Comparison of ENCODE assay signal across 1 cellular context in genomic region chr16:84617631-84618427, GRCh38.
TF ChIP-seq lines count a peak whose summit lies in the region.

A gene with protein sequence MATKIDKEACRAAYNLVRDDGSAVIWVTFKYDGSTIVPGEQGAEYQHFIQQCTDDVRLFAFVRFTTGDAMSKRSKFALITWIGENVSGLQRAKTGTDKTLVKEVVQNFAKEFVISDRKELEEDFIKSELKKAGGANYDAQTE (minus strand): TSS chr16:84618078. CDS start chr16:84617914, 164 bp downstream.

TF ChIP-seq in K562, 482 proteins besides CTCF, POLR2A, EP300 and RAD21 (continued from another document and continues in another):
- TF ChIP-seq, protein P1, sequence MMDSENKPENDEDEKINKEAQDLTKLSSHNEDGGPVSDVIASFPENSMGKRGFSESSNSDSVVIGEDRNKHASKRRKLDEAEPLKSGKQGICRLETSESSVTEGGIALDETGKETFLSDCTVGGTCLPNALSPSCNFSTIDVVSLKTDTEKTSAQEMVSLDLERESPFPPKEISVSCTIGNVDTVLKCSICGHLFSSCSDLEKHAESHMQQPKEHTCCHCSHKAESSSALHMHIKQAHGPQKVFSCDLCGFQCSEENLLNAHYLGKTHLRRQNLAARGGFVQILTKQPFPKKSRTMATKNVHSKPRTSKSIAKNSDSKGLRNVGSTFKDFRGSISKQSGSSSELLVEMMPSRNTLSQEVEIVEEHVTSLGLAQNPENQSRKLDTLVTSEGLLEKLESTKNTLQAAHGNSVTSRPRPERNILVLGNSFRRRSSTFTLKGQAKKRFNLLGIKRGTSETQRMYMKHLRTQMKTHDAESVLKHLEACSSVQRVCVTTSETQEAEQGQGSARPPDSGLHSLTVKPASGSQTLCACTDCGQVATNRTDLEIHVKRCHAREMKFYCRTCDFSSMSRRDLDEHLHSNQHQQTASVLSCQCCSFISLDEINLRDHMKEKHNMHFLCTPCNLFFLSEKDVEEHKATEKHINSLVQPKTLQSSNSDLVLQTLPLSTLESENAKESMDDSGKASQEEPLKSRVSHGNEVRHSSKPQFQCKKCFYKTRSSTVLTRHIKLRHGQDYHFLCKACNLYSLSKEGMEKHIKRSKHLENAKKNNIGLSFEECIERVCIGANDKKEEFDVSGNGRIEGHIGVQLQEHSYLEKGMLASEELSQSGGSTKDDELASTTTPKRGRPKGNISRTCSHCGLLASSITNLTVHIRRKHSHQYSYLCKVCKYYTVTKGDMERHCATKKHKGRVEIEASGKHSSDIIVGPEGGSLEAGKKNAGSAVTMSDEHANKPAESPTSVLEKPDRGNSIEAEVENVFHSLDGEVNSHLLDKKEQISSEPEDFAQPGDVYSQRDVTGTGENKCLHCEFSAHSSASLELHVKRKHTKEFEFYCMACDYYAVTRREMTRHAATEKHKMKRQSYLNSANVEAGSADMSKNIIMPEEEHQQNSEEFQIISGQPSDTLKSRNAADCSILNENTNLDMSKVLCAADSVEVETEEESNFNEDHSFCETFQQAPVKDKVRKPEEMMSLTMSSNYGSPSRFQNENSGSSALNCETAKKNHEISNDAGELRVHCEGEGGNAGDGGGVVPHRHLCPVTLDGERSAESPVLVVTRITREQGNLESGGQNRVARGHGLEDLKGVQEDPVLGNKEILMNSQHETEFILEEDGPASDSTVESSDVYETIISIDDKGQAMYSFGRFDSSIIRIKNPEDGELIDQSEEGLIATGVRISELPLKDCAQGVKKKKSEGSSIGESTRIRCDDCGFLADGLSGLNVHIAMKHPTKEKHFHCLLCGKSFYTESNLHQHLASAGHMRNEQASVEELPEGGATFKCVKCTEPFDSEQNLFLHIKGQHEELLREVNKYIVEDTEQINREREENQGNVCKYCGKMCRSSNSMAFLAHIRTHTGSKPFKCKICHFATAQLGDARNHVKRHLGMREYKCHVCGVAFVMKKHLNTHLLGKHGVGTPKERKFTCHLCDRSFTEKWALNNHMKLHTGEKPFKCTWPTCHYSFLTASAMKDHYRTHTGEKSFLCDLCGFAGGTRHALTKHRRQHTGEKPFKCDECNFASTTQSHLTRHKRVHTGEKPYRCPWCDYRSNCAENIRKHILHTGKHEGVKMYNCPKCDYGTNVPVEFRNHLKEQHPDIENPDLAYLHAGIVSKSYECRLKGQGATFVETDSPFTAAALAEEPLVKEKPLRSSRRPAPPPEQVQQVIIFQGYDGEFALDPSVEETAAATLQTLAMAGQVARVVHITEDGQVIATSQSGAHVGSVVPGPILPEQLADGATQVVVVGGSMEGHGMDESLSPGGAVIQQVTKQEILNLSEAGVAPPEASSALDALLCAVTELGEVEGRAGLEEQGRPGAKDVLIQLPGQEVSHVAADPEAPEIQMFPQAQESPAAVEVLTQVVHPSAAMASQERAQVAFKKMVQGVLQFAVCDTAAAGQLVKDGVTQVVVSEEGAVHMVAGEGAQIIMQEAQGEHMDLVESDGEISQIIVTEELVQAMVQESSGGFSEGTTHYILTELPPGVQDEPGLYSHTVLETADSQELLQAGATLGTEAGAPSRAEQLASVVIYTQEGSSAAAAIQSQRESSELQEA (IDR thresholded peaks at IDR 0.05; ENCODE audit: low read depth), result no peak
- peak; percentile 80; the same call in 1 of the 2 replicates for TF ChIP-seq PHF8 (IDR thresholded peaks at IDR 0.05; ENCODE audit: borderline replicate concordance, low read length)
- no peak for TF ChIP-seq SUPT5H (IDR thresholded peaks at IDR 0.05)
- 0 out of 2 replicates have a peak, but pooled peaks have one; percentile 20 for TF ChIP-seq ZBTB1 (CRISPR knock-in tag; IDR thresholded peaks at IDR 0.05; ENCODE audit: borderline replicate concordance, low read depth)
- TF ChIP-seq FOXP1 (CRISPR knock-in tag; IDR thresholded peaks at IDR 0.05), result no peak
- peak; percentile 41; the same call in 1 of the 2 replicates for TF ChIP-seq E2F3 (CRISPR knock-in tag; IDR thresholded peaks at IDR 0.05)
- no peak for TF ChIP-seq ELF4 (CRISPR knock-in tag; IDR thresholded peaks at IDR 0.05)
- TF ChIP-seq ZNF76 (CRISPR knock-in tag; IDR thresholded peaks at IDR 0.05; ENCODE audit: borderline replicate concordance), result no peak
- peak; percentile 54 for TF ChIP-seq SAP30 (IDR thresholded peaks at IDR 0.05; ENCODE audit: borderline replicate concordance, insufficient read depth, low read depth, low read length, poor library complexity, severe bottlenecking)
- peak; percentile 55; the same call in 1 of the 2 replicates for TF ChIP-seq NR2F6 (CRISPR knock-in tag; IDR thresholded peaks at IDR 0.05)
- TF ChIP-seq, protein P2, sequence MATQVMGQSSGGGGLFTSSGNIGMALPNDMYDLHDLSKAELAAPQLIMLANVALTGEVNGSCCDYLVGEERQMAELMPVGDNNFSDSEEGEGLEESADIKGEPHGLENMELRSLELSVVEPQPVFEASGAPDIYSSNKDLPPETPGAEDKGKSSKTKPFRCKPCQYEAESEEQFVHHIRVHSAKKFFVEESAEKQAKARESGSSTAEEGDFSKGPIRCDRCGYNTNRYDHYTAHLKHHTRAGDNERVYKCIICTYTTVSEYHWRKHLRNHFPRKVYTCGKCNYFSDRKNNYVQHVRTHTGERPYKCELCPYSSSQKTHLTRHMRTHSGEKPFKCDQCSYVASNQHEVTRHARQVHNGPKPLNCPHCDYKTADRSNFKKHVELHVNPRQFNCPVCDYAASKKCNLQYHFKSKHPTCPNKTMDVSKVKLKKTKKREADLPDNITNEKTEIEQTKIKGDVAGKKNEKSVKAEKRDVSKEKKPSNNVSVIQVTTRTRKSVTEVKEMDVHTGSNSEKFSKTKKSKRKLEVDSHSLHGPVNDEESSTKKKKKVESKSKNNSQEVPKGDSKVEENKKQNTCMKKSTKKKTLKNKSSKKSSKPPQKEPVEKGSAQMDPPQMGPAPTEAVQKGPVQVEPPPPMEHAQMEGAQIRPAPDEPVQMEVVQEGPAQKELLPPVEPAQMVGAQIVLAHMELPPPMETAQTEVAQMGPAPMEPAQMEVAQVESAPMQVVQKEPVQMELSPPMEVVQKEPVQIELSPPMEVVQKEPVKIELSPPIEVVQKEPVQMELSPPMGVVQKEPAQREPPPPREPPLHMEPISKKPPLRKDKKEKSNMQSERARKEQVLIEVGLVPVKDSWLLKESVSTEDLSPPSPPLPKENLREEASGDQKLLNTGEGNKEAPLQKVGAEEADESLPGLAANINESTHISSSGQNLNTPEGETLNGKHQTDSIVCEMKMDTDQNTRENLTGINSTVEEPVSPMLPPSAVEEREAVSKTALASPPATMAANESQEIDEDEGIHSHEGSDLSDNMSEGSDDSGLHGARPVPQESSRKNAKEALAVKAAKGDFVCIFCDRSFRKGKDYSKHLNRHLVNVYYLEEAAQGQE (CRISPR knock-in tag; IDR thresholded peaks at IDR 0.05; ENCODE audit: low read depth), result peak; percentile 66; the same call in 1 of the 2 replicates
- peak; percentile 79; the same call in 1 of the 2 replicates for TF ChIP-seq MBD2 (IDR thresholded peaks at IDR 0.05; ENCODE audit: borderline replicate concordance, low read depth)
- no peak; the same call in 1 of the 2 replicates for TF ChIP-seq HNRNPL (IDR thresholded peaks at IDR 0.05; ENCODE audit: low read depth, low read length)
- peak in 2 of 3 experiments; percentile 6 to 16 for TF ChIP-seq YY1 (IDR thresholded peaks at IDR 0.05; ENCODE audit: borderline replicate concordance in 1 of 3, control insufficient read depth in 1 of 3, extremely low read depth in 1 of 3, insufficient read depth in 3 of 3, insufficient read length in 1 of 3, insufficient replicate concordance in 2 of 3, low read depth in 1 of 3, low read length in 2 of 3)
- TF ChIP-seq HLTF (IDR thresholded peaks at IDR 0.05), result 0 out of 2 replicates have a peak, but pooled peaks have one; percentile 31
- no peak for TF ChIP-seq KLF1 (tag; IDR thresholded peaks at IDR 0.05)
- peak; percentile 39 for TF ChIP-seq CHD1 (IDR thresholded peaks at IDR 0.05; ENCODE audit: low read length)
- TF ChIP-seq BCOR (IDR thresholded peaks at IDR 0.05), result 0 out of 2 replicates have a peak, but pooled peaks have one; percentile 5
- TF ChIP-seq SRSF7 (optimal IDR thresholded peaks at IDR 0.05; ENCODE audit: low read depth, low read length), result no peak
- TF ChIP-seq NFYB (IDR thresholded peaks at IDR 0.05; ENCODE audit: extremely low read depth, insufficient read length), result peak; percentile 93
- TF ChIP-seq ETV1 (tag; conservative IDR thresholded peaks at IDR 0.05; ENCODE audit: low read depth), result peak; percentile 48; the same call in 1 of the 2 replicates
- TF ChIP-seq ZBTB9 (CRISPR knock-in tag; IDR thresholded peaks at IDR 0.05), result peak; percentile 79
- no peak for TF ChIP-seq EP400 (IDR thresholded peaks at IDR 0.05)
- no peak for TF ChIP-seq LCOR (CRISPR knock-in tag; IDR thresholded peaks at IDR 0.05)
- no peak for TF ChIP-seq BRD9 (IDR thresholded peaks at IDR 0.05; ENCODE audit: low read depth, partially characterized antibody)
- TF ChIP-seq U2AF2 (optimal IDR thresholded peaks at IDR 0.05; ENCODE audit: low read depth, low read length), result no peak
- peak; percentile 71 for TF ChIP-seq ASH1L (IDR thresholded peaks at IDR 0.05; ENCODE audit: borderline replicate concordance, low read depth, partially characterized antibody)
- TF ChIP-seq ZNF354B (CRISPR knock-in tag; IDR thresholded peaks at IDR 0.05), result no peak
- TF ChIP-seq GATAD2B (IDR thresholded peaks at IDR 0.05; ENCODE audit: borderline replicate concordance), result peak; percentile 100
- TF ChIP-seq GMEB1 (CRISPR knock-in tag; IDR thresholded peaks at IDR 0.05), result 0 out of 2 replicates have a peak, but pooled peaks have one; percentile 11
- TF ChIP-seq CREBBP (IDR thresholded peaks at IDR 0.05; ENCODE audit: low read depth, low read length), result no peak
- TF ChIP-seq RBFOX2 (IDR thresholded peaks at IDR 0.05; ENCODE audit: low read depth, low read length), result peak; percentile 87
- TF ChIP-seq ZNF696 (CRISPR knock-in tag; conservative IDR thresholded peaks at IDR 0.05), result no peak
- 0 out of 2 replicates have a peak, but pooled peaks have one; percentile 37 for TF ChIP-seq GATA2 (CRISPR knock-in tag; IDR thresholded peaks at IDR 0.05)
- TF ChIP-seq KDM4B (IDR thresholded peaks at IDR 0.05; ENCODE audit: borderline replicate concordance in 2 of 2, low read depth in 1 of 2), result 0 out of 4 replicates have a peak, but pooled peaks of 1 of the 2 experiments have one; percentile 31
- TF ChIP-seq, protein P3, sequence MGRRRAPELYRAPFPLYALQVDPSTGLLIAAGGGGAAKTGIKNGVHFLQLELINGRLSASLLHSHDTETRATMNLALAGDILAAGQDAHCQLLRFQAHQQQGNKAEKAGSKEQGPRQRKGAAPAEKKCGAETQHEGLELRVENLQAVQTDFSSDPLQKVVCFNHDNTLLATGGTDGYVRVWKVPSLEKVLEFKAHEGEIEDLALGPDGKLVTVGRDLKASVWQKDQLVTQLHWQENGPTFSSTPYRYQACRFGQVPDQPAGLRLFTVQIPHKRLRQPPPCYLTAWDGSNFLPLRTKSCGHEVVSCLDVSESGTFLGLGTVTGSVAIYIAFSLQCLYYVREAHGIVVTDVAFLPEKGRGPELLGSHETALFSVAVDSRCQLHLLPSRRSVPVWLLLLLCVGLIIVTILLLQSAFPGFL (CRISPR knock-in tag; IDR thresholded peaks at IDR 0.05), result no peak
- peak; percentile 91 for TF ChIP-seq HMGN3 (IDR thresholded peaks at IDR 0.05; ENCODE audit: borderline replicate concordance, extremely low read depth, insufficient read length, low read depth, low read length)
- TF ChIP-seq ZNF561 (CRISPR knock-in tag; conservative IDR thresholded peaks at IDR 0.05), result no peak
- peak; percentile 68; the same call in 1 of the 2 replicates for TF ChIP-seq E2F4 (CRISPR knock-in tag; IDR thresholded peaks at IDR 0.05; ENCODE audit: low read depth)
- TF ChIP-seq CC2D1A (IDR thresholded peaks at IDR 0.05), result 0 out of 2 replicates have a peak, but pooled peaks have one; percentile 51
- TF ChIP-seq, protein P4, sequence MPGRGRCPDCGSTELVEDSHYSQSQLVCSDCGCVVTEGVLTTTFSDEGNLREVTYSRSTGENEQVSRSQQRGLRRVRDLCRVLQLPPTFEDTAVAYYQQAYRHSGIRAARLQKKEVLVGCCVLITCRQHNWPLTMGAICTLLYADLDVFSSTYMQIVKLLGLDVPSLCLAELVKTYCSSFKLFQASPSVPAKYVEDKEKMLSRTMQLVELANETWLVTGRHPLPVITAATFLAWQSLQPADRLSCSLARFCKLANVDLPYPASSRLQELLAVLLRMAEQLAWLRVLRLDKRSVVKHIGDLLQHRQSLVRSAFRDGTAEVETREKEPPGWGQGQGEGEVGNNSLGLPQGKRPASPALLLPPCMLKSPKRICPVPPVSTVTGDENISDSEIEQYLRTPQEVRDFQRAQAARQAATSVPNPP (IDR thresholded peaks at IDR 0.05; ENCODE audit: borderline replicate concordance, insufficient read depth, insufficient read length), result no peak
